In the genomic region with DNA sequence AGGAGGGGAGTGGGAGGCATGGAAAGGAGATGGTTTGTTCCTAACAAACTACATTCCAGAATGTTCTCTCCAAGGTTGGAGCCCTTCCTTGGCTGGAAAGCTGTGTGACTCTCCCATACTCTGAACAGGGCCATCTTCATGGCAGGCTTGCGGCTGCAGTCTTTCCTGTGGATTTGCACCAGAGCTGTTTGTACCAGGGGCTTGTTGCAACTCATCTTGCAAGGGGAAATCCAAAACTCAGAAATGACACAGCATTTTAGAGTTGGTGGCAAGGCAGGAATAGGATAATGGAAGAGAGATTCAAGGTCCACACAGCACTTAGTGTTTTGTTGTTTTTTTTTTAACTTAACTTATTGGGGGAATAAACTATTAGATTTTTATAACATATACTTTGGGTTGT, we compare ENCODE assay signal across 20 cellular contexts.
"Had no signal": no experiment of that assay in that cellular context is flagged by ENCODE, and none has a peak within 500 bp of the region (broad histone marks: within the 10 kb centered on the region; RNA-seq: fewer than 3 reads in every experiment).

No MANE protein-coding gene starts in this region.

- H3K27ac Mint-ChIP-seq: activated B cell treated with CpG ODN at 0.5 μM for 24 hours; activated CD8-positive, alpha-beta T cell treated with anti-CD3 and anti-CD28 coated beads for 36 hours; activated naive CD4-positive, alpha-beta T cell treated with anti-CD3 and anti-CD28 coated beads, Interleukin-2, amount 50 U/mL, for 72 hours; natural killer cell treated with Interleukin-12 subunit alpha and Interleukin-12 subunit beta and Interleukin-15 and Interleukin-18, amount 100 ng/mL, for 72 hours; stimulated activated naive CD8-positive, alpha-beta T cell treated with anti-CD3 and anti-CD28 coated beads, Interleukin-15, amount 100 ng/mL, for 72 hours; T-helper 17 cell had no signal

- H3K9me3 Mint-ChIP-seq: activated B cell treated with CpG ODN at 0.5 μM for 24 hours; activated CD8-positive, alpha-beta T cell treated with anti-CD3 and anti-CD28 coated beads for 36 hours; activated naive CD4-positive, alpha-beta T cell treated with anti-CD3 and anti-CD28 coated beads, Interleukin-2, amount 50 U/mL, for 72 hours; activated T-cell treated with anti-CD3 and anti-CD28 coated beads, Interleukin-2, amount 50 U/mL, for 4 hours; natural killer cell treated with Interleukin-12 subunit alpha and Interleukin-12 subunit beta and Interleukin-15 and Interleukin-18, amount 100 ng/mL, for 72 hours; stimulated activated naive CD8-positive, alpha-beta T cell treated with anti-CD3 and anti-CD28 coated beads, Interleukin-15, amount 100 ng/mL, for 72 hours had no signal

- H3K36me3 Mint-ChIP-seq: activated naive CD4-positive, alpha-beta T cell treated with anti-CD3 and anti-CD28 coated beads, Interleukin-2, amount 50 U/mL, for 72 hours; natural killer cell treated with Interleukin-12 subunit alpha and Interleukin-12 subunit beta and Interleukin-15 and Interleukin-18, amount 100 ng/mL, for 72 hours had no signal

- H3K4me3 ChIP-seq: coronary artery, esophagus squamous epithelium, hepatocyte, left ventricle myocardium inferior, ovary, sigmoid colon, testis had no signal

- H3K4me1 Mint-ChIP-seq: activated B cell treated with CpG ODN at 0.5 μM for 24 hours; stimulated activated naive CD8-positive, alpha-beta T cell treated with anti-CD3 and anti-CD28 coated beads, Interleukin-15, amount 100 ng/mL, for 72 hours had no signal

- ATAC-seq: activated CD8-positive, alpha-beta T cell treated with anti-CD3 and anti-CD28 coated beads for 36 hours; activated naive CD4-positive, alpha-beta T cell treated with anti-CD3 and anti-CD28 coated beads, Interleukin-2, amount 50 U/mL, for 72 hours; activated T-cell treated with anti-CD3 and anti-CD28 coated beads, Interleukin-2, amount 50 U/mL, for 4 hours; natural killer cell treated with Interleukin-12 subunit alpha and Interleukin-12 subunit beta and Interleukin-15 and Interleukin-18, amount 100 ng/mL, for 72 hours; stimulated activated naive CD8-positive, alpha-beta T cell treated with anti-CD3 and anti-CD28 coated beads, Interleukin-15, amount 100 ng/mL, for 72 hours; T-helper 17 cell had no signal

- DNase-seq: activated B cell treated with CpG ODN at 0.5 μM for 24 hours; activated CD4-positive, alpha-beta T cell treated with anti-CD3 and anti-CD28 coated beads for 48 hours; activated CD8-positive, alpha-beta T cell treated with anti-CD3 and anti-CD28 coated beads for 36 hours; activated gamma-delta T cell; activated T-cell treated with anti-CD3 and anti-CD28 coated beads, Interleukin-2, amount 50 U/mL, for 4 hours; caudate nucleus; effector CD4-positive, alpha-beta T cell; esophagus squamous epithelium; left ventricle myocardium inferior; mesendoderm; ovary; sigmoid colon; stimulated activated CD4-positive, alpha-beta T cell treated with anti-CD3 and anti-CD28 coated beads, Interleukin-1b, Interleukin-23, amount 100 ng/mL, for 48 hours; stimulated activated naive CD8-positive, alpha-beta T cell treated with anti-CD3 and anti-CD28 coated beads, Interleukin-15, amount 100 ng/mL, for 72 hours; T-helper 17 cell; testis had no signal

- H3K4me3 Mint-ChIP-seq: activated B cell treated with CpG ODN at 0.5 μM for 24 hours; activated CD8-positive, alpha-beta T cell treated with anti-CD3 and anti-CD28 coated beads for 36 hours; activated T-cell treated with anti-CD3 and anti-CD28 coated beads, Interleukin-2, amount 50 U/mL, for 4 hours; natural killer cell treated with Interleukin-12 subunit alpha and Interleukin-12 subunit beta and Interleukin-15 and Interleukin-18, amount 100 ng/mL, for 72 hours; stimulated activated naive CD8-positive, alpha-beta T cell treated with anti-CD3 and anti-CD28 coated beads, Interleukin-15, amount 100 ng/mL, for 72 hours; T-helper 17 cell had no signal
